16 cellular contexts compared by ENCODE assay signal in the genomic region with DNA sequence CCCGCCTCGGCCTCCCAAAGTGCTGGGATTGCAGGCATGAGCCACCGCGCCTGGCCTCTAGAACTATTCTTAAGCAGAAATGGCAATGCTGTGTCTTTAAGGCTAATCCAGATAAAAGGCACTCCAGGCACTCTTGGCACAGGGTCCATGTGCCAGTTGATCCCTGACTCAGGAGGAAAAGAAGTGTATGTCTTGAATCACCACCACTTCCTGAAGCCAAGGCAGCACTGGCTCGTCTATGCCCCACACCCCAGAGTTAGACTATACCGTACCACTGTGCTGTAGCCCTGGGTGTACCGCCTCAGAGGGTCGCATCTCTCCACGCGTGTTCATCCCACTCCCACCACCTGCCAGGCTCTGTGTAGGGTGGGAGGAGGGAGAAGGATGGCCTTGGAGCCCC. TPM values are rescaled to one million over a fixed set of nuclear protein-coding genes. Genes with fewer than 3 reads are reported as not detected.
DNase-seq lines count a peak whose midpoint lies in the region; ATAC-seq and TF ChIP-seq lines count a peak whose summit lies in the region.
"Had no signal": no experiment of that assay in that cellular context is flagged by ENCODE, and none has a peak within 500 bp of the region (broad histone marks: within the 10 kb centered on the region; RNA-seq: fewer than 3 reads in every experiment).

No MANE protein-coding gene starts in this region.

- H3K27me3 ChIP-seq in colonic mucosa (no peaks in the 10 kb centered on the region), muscle layer of duodenum (ENCODE audit: low read depth, low read length) (peaks cover 3% of the 10 kb centered on the region)
- H3K27me3 ChIP-seq: ovary had no signal

- intact Hi-C loops in colonic mucosa (cut with DNase I): no loop called here

- H3K4me3 ChIP-seq in colonic mucosa (no peak overlapping the region), muscle layer of duodenum (ENCODE audit: low read depth in 1 of 2, low read length in 2 of 2) (no peak overlapping the region)
- H3K4me3 ChIP-seq: ovary, SK-N-MC, spleen had no signal

- peaks cover 44% of the 10 kb centered on the region for H3K27me3 Mint-ChIP-seq in stimulated activated naive CD8-positive, alpha-beta T cell treated with anti-CD3 and anti-CD28 coated beads, Interleukin-15, amount 100 ng/mL, for 72 hours

- no peak overlapping the region for H3K27ac Mint-ChIP-seq in stimulated activated naive CD8-positive, alpha-beta T cell treated with anti-CD3 and anti-CD28 coated beads, Interleukin-15, amount 100 ng/mL, for 72 hours

- H3K36me3 ChIP-seq in colonic mucosa (no peaks in the 10 kb centered on the region), muscle layer of duodenum (ENCODE audit: control insufficient read depth in 1 of 2, insufficient read depth in 2 of 2, low read length in 2 of 2) (no peaks in the 10 kb centered on the region)
- H3K36me3 ChIP-seq: ovary, spleen had no signal

- peaks cover 29% of the 10 kb centered on the region for H3K4me1 Mint-ChIP-seq in stimulated activated naive CD8-positive, alpha-beta T cell treated with anti-CD3 and anti-CD28 coated beads, Interleukin-15, amount 100 ng/mL, for 72 hours

- no peak for ATAC-seq in stimulated activated naive CD8-positive, alpha-beta T cell treated with anti-CD3 and anti-CD28 coated beads, Interleukin-15, amount 100 ng/mL, for 72 hours

- H3K9me3 Mint-ChIP-seq in stimulated activated naive CD8-positive, alpha-beta T cell treated with anti-CD3 and anti-CD28 coated beads, Interleukin-15, amount 100 ng/mL, for 72 hours: no peaks in the 10 kb centered on the region

- H3K4me3 Mint-ChIP-seq in stimulated activated naive CD8-positive, alpha-beta T cell treated with anti-CD3 and anti-CD28 coated beads, Interleukin-15, amount 100 ng/mL, for 72 hours: no peak overlapping the region

- H3K9me3 ChIP-seq in colonic mucosa: no peaks in the 10 kb centered on the region
- H3K9me3 ChIP-seq in muscle layer of duodenum (ENCODE audit: control insufficient read depth in 1 of 2, low read length in 2 of 2): no peaks in the 10 kb centered on the region
- H3K9me3 ChIP-seq: ovary, spleen had no signal

- no peak for TF ChIP-seq CTCF in colonic mucosa (IDR thresholded peaks at IDR 0.05)

- DNase-seq in AG20443 (ENCODE audit: low spot score) (peak; percentile 47), NCI-H226 (peak; percentile 67), colonic mucosa (peak; percentile 64), superior temporal gyrus (ENCODE audit: extremely low spot score) (no peak), SK-N-DZ (ENCODE audit: low spot score) (no peak), NCI-H1048 (lab: John Stamatoyannopoulos, UW) (no peak)
- DNase-seq in stimulated activated naive CD8-positive, alpha-beta T cell treated with anti-CD3 and anti-CD28 coated beads, Interleukin-15, amount 100 ng/mL, for 72 hours: no peak
- DNase-seq: effector memory CD4-positive, alpha-beta T cell; glutamatergic neuron; islet precursor cell; midbrain; NCI-H2171 treated with DMSO at 0.1 percent for 48 hours; ovary; spleen had no signal

- H3K4me1 ChIP-seq in colonic mucosa (peaks cover 5% of the 10 kb centered on the region), muscle layer of duodenum (ENCODE audit: control insufficient read depth in 1 of 2, insufficient read depth in 2 of 2, low read length in 2 of 2) (peaks cover 4 to 9% of the 10 kb centered on the region in 2 donors)

- peak overlapping the region in 1 of 2 donors; percentile 57 for H3K9ac ChIP-seq in colonic mucosa (ENCODE audit: low read depth in 2 of 2, low read length in 2 of 2)

- H3K27ac ChIP-seq in colonic mucosa (peak overlapping the region; percentile 19), muscle layer of duodenum (ENCODE audit: low read length) (peak overlapping the region; percentile 42)
- H3K27ac ChIP-seq: ovary, SK-N-MC, spleen had no signal

RNA-seq across cellular contexts. Expression of a gene that starts 9.0 kb away (rescaled TPM):
- 10 to 100 TPM; 80.6 to 86.6 TPM for total RNA-seq in colonic mucosa
- polyA plus RNA-seq in SK-N-DZ (2014; cell fraction: cytosol; rRNA removed): 0.05 and 1.3 TPM in 2 replicates
- 0.13 TPM in 1 of 2 replicates, not detected in the other for polyA plus RNA-seq in SK-N-DZ (2014; cell fraction: nucleus; rRNA removed)

Comparison
In these comparisons a context has a peak if more than half of its experiments do, and no peak if none do; other contexts are left out.
1. DNase-seq: peak in AG20443 (single experiment), NCI-H226 (single experiment) and colonic mucosa (single experiment); none in superior temporal gyrus (single experiment), stimulated activated naive CD8-positive, alpha-beta T cell treated with anti-CD3 and anti-CD28 coated beads, Interleukin-15, amount 100 ng/mL, for 72 hours (0 of 2), SK-N-DZ (single experiment) and NCI-H1048 (single experiment).